1 cellular context compared by ENCODE assay signal in the genomic region with DNA sequence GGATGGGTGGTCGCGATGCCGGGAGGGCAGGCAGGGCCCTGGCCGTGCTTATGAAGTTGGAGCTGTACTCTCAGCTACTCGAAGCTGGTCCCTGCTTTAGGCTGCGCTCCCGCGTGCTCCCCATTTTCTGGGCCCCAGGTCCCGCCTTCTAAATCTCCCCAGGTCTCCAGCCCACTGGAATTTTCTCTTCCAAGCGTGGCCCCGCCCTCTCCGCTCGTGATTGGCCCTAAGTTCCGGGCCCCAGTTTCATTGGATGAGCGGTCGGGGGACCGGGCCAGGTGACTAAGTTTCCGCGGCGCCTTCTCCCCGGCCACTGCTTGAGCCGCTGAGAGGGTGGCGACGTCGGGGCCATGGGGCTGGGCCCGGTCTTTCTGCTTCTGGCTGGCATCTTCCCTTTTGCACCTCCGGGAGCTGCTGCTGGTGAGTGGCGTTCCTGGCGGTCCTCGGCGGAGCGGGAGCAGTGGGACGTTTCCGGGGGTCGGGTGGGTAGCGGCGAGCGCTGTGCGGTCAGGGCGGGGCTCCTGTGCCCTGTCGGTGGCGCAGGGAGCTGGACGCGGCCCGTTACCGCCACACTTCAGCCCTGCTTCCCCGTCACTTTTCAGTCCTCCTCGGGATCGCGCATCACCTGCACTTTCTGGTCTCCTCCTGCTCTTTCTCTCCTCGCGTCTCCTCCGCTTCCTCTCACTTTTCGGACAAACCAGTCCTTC.
TF ChIP-seq lines count a peak whose summit lies in the region.

A gene (plus strand): TSS at position 313 of the 707 bp plus-strand sequence. CDS start 38 bp downstream, at position 351.

TF ChIP-seq in K562, 482 proteins besides CTCF, POLR2A, EP300 and RAD21 (continued from another document and continues in another):
- TF ChIP-seq, protein P1, sequence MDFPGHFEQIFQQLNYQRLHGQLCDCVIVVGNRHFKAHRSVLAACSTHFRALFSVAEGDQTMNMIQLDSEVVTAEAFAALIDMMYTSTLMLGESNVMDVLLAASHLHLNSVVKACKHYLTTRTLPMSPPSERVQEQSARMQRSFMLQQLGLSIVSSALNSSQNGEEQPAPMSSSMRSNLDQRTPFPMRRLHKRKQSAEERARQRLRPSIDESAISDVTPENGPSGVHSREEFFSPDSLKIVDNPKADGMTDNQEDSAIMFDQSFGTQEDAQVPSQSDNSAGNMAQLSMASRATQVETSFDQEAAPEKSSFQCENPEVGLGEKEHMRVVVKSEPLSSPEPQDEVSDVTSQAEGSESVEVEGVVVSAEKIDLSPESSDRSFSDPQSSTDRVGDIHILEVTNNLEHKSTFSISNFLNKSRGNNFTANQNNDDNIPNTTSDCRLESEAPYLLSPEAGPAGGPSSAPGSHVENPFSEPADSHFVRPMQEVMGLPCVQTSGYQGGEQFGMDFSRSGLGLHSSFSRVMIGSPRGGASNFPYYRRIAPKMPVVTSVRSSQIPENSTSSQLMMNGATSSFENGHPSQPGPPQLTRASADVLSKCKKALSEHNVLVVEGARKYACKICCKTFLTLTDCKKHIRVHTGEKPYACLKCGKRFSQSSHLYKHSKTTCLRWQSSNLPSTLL (IDR thresholded peaks at IDR 0.05): no peak
- TF ChIP-seq NFRKB (IDR thresholded peaks at IDR 0.05; ENCODE audit: low read depth) (no peak), FOS (IDR thresholded peaks at IDR 0.05; ENCODE audit: extremely low read depth, insufficient read length) (peak; percentile 77), MEF2A (IDR thresholded peaks at IDR 0.05; ENCODE audit: control insufficient read depth, low read depth, low read length) (no peak), TEAD2 (tag; IDR thresholded peaks at IDR 0.05) (no peak), FOXA3 (CRISPR knock-in tag; conservative IDR thresholded peaks at IDR 0.05 in 1 of 2, IDR thresholded peaks at IDR 0.05 in 1 of 2) (no peak), KLF16 (IDR thresholded peaks at IDR 0.05) (no peak), TEAD4 (IDR thresholded peaks at IDR 0.05; ENCODE audit: low read length) (no peak), TEAD4 (CRISPR knock-in tag; IDR thresholded peaks at IDR 0.05; ENCODE audit: borderline replicate concordance) (no peak), ZNF354B (CRISPR knock-in tag; IDR thresholded peaks at IDR 0.05) (no peak), KLF1 (tag; IDR thresholded peaks at IDR 0.05) (no peak; the same call in none of the 2 replicates), ZNF124 (CRISPR knock-in tag; IDR thresholded peaks at IDR 0.05) (no peak), CSDE1 (IDR thresholded peaks at IDR 0.05) (no peak), PHB2 (IDR thresholded peaks at IDR 0.05; ENCODE audit: low read depth) (no peak), SETDB1 (IDR thresholded peaks at IDR 0.05; ENCODE audit: low read length) (no peak), PPARD (CRISPR knock-in tag; IDR thresholded peaks at IDR 0.05) (no peak), NBN (IDR thresholded peaks at IDR 0.05; ENCODE audit: low read depth) (peak; percentile 67; the same call in 1 of the 2 replicates), PCBP2 (IDR thresholded peaks at IDR 0.05; ENCODE audit: low read depth, low read length, poor library complexity, severe bottlenecking) (no peak), POU5F1 (IDR thresholded peaks at IDR 0.05; ENCODE audit: borderline replicate concordance, low read depth, low read length, partially characterized antibody) (no peak), MIER1 (IDR thresholded peaks at IDR 0.05; ENCODE audit: low read depth) (no peak), ZNF274 (IDR thresholded peaks at IDR 0.05; ENCODE audit: borderline replicate concordance, low read depth, low read length) (no peak), TOE1 (IDR thresholded peaks at IDR 0.05; ENCODE audit: borderline replicate concordance) (peak; percentile 51; the same call in 1 of the 2 replicates), TOE1 (CRISPR knock-in tag; IDR thresholded peaks at IDR 0.05; ENCODE audit: borderline replicate concordance, low read depth) (no peak), CHD2 (IDR thresholded peaks at IDR 0.05; ENCODE audit: low read depth, low read length) (no peak), RFX5 (IDR thresholded peaks at IDR 0.05; ENCODE audit: low read depth, low read length) (no peak), C11orf30 (IDR thresholded peaks at IDR 0.05; ENCODE audit: low read depth) (peak; percentile 68), CHCHD3 (CRISPR knock-in tag; IDR thresholded peaks at IDR 0.05) (no peak), ZNF12 (CRISPR knock-in tag; IDR thresholded peaks at IDR 0.05) (no peak), LEF1 (IDR thresholded peaks at IDR 0.05) (no peak), NFE2L1 (tag; IDR thresholded peaks at IDR 0.05; ENCODE audit: borderline replicate concordance, low read depth) (no peak), YBX1 (IDR thresholded peaks at IDR 0.05) (no peak), TBL1XR1 (IDR thresholded peaks at IDR 0.05; ENCODE audit: low read length in 2 of 2) (no peak), RBM34 (IDR thresholded peaks at IDR 0.05; ENCODE audit: borderline replicate concordance, insufficient read depth, low read length) (no peak), ZKSCAN8 (CRISPR knock-in tag; IDR thresholded peaks at IDR 0.05) (no peak), NFE2 (IDR thresholded peaks at IDR 0.05; ENCODE audit: low read depth) (no peak), TAF7 (tag; IDR thresholded peaks at IDR 0.05) (no peak), ETV6 (IDR thresholded peaks at IDR 0.05; ENCODE audit: borderline replicate concordance in 1 of 2, low read depth in 2 of 2, low read length in 1 of 2) (no peak), ETV6 (CRISPR knock-in tag; IDR thresholded peaks at IDR 0.05; ENCODE audit: borderline replicate concordance) (no peak), ZNF253 (CRISPR knock-in tag; conservative IDR thresholded peaks at IDR 0.05) (no peak), NUFIP1 (IDR thresholded peaks at IDR 0.05; ENCODE audit: partially characterized antibody) (no peak), ZNF445 (CRISPR knock-in tag; IDR thresholded peaks at IDR 0.05; ENCODE audit: low read depth) (no peak)
- TF ChIP-seq, protein P2, sequence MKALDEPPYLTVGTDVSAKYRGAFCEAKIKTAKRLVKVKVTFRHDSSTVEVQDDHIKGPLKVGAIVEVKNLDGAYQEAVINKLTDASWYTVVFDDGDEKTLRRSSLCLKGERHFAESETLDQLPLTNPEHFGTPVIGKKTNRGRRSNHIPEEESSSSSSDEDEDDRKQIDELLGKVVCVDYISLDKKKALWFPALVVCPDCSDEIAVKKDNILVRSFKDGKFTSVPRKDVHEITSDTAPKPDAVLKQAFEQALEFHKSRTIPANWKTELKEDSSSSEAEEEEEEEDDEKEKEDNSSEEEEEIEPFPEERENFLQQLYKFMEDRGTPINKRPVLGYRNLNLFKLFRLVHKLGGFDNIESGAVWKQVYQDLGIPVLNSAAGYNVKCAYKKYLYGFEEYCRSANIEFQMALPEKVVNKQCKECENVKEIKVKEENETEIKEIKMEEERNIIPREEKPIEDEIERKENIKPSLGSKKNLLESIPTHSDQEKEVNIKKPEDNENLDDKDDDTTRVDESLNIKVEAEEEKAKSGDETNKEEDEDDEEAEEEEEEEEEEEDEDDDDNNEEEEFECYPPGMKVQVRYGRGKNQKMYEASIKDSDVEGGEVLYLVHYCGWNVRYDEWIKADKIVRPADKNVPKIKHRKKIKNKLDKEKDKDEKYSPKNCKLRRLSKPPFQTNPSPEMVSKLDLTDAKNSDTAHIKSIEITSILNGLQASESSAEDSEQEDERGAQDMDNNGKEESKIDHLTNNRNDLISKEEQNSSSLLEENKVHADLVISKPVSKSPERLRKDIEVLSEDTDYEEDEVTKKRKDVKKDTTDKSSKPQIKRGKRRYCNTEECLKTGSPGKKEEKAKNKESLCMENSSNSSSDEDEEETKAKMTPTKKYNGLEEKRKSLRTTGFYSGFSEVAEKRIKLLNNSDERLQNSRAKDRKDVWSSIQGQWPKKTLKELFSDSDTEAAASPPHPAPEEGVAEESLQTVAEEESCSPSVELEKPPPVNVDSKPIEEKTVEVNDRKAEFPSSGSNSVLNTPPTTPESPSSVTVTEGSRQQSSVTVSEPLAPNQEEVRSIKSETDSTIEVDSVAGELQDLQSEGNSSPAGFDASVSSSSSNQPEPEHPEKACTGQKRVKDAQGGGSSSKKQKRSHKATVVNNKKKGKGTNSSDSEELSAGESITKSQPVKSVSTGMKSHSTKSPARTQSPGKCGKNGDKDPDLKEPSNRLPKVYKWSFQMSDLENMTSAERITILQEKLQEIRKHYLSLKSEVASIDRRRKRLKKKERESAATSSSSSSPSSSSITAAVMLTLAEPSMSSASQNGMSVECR (CRISPR knock-in tag; IDR thresholded peaks at IDR 0.05): peak; percentile 54; the same call in 1 of the 2 replicates
- TF ChIP-seq, protein P3, sequence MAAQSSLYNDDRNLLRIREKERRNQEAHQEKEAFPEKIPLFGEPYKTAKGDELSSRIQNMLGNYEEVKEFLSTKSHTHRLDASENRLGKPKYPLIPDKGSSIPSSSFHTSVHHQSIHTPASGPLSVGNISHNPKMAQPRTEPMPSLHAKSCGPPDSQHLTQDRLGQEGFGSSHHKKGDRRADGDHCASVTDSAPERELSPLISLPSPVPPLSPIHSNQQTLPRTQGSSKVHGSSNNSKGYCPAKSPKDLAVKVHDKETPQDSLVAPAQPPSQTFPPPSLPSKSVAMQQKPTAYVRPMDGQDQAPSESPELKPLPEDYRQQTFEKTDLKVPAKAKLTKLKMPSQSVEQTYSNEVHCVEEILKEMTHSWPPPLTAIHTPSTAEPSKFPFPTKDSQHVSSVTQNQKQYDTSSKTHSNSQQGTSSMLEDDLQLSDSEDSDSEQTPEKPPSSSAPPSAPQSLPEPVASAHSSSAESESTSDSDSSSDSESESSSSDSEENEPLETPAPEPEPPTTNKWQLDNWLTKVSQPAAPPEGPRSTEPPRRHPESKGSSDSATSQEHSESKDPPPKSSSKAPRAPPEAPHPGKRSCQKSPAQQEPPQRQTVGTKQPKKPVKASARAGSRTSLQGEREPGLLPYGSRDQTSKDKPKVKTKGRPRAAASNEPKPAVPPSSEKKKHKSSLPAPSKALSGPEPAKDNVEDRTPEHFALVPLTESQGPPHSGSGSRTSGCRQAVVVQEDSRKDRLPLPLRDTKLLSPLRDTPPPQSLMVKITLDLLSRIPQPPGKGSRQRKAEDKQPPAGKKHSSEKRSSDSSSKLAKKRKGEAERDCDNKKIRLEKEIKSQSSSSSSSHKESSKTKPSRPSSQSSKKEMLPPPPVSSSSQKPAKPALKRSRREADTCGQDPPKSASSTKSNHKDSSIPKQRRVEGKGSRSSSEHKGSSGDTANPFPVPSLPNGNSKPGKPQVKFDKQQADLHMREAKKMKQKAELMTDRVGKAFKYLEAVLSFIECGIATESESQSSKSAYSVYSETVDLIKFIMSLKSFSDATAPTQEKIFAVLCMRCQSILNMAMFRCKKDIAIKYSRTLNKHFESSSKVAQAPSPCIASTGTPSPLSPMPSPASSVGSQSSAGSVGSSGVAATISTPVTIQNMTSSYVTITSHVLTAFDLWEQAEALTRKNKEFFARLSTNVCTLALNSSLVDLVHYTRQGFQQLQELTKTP (IDR thresholded peaks at IDR 0.05; ENCODE audit: low read depth in 1 of 2, partially characterized antibody in 2 of 2): no peak
- TF ChIP-seq, protein P4, sequence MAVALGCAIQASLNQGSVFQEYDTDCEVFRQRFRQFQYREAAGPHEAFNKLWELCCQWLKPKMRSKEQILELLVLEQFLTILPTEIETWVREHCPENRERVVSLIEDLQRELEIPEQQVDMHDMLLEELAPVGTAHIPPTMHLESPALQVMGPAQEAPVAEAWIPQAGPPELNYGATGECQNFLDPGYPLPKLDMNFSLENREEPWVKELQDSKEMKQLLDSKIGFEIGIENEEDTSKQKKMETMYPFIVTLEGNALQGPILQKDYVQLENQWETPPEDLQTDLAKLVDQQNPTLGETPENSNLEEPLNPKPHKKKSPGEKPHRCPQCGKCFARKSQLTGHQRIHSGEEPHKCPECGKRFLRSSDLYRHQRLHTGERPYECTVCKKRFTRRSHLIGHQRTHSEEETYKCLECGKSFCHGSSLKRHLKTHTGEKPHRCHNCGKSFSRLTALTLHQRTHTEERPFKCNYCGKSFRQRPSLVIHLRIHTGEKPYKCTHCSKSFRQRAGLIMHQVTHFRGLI (CRISPR knock-in tag; IDR thresholded peaks at IDR 0.05): no peak
- TF ChIP-seq, protein P5, sequence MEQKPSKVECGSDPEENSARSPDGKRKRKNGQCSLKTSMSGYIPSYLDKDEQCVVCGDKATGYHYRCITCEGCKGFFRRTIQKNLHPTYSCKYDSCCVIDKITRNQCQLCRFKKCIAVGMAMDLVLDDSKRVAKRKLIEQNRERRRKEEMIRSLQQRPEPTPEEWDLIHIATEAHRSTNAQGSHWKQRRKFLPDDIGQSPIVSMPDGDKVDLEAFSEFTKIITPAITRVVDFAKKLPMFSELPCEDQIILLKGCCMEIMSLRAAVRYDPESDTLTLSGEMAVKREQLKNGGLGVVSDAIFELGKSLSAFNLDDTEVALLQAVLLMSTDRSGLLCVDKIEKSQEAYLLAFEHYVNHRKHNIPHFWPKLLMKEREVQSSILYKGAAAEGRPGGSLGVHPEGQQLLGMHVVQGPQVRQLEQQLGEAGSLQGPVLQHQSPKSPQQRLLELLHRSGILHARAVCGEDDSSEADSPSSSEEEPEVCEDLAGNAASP (IDR thresholded peaks at IDR 0.05): no peak
- TF ChIP-seq, protein P6, sequence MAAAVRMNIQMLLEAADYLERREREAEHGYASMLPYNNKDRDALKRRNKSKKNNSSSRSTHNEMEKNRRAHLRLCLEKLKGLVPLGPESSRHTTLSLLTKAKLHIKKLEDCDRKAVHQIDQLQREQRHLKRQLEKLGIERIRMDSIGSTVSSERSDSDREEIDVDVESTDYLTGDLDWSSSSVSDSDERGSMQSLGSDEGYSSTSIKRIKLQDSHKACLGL (CRISPR knock-in tag; IDR thresholded peaks at IDR 0.05; ENCODE audit: borderline replicate concordance, poor library complexity, severe bottlenecking): no peak
- TF ChIP-seq, protein P7, sequence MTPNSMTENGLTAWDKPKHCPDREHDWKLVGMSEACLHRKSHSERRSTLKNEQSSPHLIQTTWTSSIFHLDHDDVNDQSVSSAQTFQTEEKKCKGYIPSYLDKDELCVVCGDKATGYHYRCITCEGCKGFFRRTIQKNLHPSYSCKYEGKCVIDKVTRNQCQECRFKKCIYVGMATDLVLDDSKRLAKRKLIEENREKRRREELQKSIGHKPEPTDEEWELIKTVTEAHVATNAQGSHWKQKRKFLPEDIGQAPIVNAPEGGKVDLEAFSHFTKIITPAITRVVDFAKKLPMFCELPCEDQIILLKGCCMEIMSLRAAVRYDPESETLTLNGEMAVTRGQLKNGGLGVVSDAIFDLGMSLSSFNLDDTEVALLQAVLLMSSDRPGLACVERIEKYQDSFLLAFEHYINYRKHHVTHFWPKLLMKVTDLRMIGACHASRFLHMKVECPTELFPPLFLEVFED (CRISPR knock-in tag; conservative IDR thresholded peaks at IDR 0.05): no peak
- TF ChIP-seq, protein P8, sequence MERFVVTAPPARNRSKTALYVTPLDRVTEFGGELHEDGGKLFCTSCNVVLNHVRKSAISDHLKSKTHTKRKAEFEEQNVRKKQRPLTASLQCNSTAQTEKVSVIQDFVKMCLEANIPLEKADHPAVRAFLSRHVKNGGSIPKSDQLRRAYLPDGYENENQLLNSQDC (CRISPR knock-in tag; IDR thresholded peaks at IDR 0.05): no peak
- TF ChIP-seq, protein P9, sequence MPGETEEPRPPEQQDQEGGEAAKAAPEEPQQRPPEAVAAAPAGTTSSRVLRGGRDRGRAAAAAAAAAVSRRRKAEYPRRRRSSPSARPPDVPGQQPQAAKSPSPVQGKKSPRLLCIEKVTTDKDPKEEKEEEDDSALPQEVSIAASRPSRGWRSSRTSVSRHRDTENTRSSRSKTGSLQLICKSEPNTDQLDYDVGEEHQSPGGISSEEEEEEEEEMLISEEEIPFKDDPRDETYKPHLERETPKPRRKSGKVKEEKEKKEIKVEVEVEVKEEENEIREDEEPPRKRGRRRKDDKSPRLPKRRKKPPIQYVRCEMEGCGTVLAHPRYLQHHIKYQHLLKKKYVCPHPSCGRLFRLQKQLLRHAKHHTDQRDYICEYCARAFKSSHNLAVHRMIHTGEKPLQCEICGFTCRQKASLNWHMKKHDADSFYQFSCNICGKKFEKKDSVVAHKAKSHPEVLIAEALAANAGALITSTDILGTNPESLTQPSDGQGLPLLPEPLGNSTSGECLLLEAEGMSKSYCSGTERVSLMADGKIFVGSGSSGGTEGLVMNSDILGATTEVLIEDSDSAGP (CRISPR knock-in tag; IDR thresholded peaks at IDR 0.05): no peak; the same call in 1 of the 2 replicates
